In genomic region chr11:117871784-117872183, GRCh38 we compare ENCODE assay signal across 17 cellular contexts. TPM values are rescaled to one million over a fixed set of nuclear protein-coding genes. Genes with fewer than 3 reads are reported as not detected.
A peak's percentile ranks its signal among the peaks of the same experiment; 100 is the strongest.
DNase-seq lines count a peak whose midpoint lies in the region; ATAC-seq lines count a peak whose summit lies in the region.
"Had no signal": no experiment of that assay in that cellular context is flagged by ENCODE, and none has a peak within 500 bp of the region (broad histone marks: within the 10 kb centered on the region; RNA-seq: fewer than 3 reads in every experiment).

No MANE protein-coding gene starts in this region.

- peak overlapping the region in 1 of 2 donors; percentile 15 for H3K4me3 ChIP-seq in muscle layer of colon (ENCODE audit: low read depth in 1 of 2, low read length in 2 of 2)
- H3K4me3 ChIP-seq in stomach smooth muscle (ENCODE audit: low read length in 2 of 2), result peak overlapping the region; percentile 10 to 92
- H3K4me3 ChIP-seq: GM23248, Peyer's patch had no signal

- H3K36me3 ChIP-seq in muscle layer of colon (ENCODE audit: insufficient read depth, low read length) (no peaks in the 10 kb centered on the region), stomach smooth muscle (ENCODE audit: control insufficient read depth in 2 of 2, insufficient read depth in 2 of 2, low read length in 2 of 2) (peaks cover 0 to 4% of the 10 kb centered on the region in 2 donors)
- H3K36me3 ChIP-seq: Peyer's patch had no signal

- H3K27ac ChIP-seq in muscle layer of colon (ENCODE audit: low read depth, low read length), result peak overlapping the region; percentile 22
- H3K27ac ChIP-seq in stomach smooth muscle (ENCODE audit: low read length), result peak overlapping the region; percentile 95
- H3K27ac ChIP-seq: GM23248 had no signal

- in situ Hi-C loops in G401 (cut with HindIII; ENCODE audit: low sequenced_read_pairs), result no loop called here

- peaks cover 13% of the 10 kb centered on the region for H3K4me1 Mint-ChIP-seq in activated T-helper 2 cell treated with anti-CD3 and anti-CD28 coated beads, Interferon-gamma antibody, Interleukin-2, Interleukin-4, amounts not matched to agents 10 μg/mL and 5 μg/mL and 100 μg/mL, durations not matched to agents 14 hours and 24 hours and 36 hours (ENCODE audit: low read depth)

- H3K27me3 Mint-ChIP-seq in activated T-helper 2 cell treated with anti-CD3 and anti-CD28 coated beads, Interferon-gamma antibody, Interleukin-2, Interleukin-4, amounts not matched to agents 10 μg/mL and 5 μg/mL and 100 μg/mL, durations not matched to agents 14 hours and 24 hours and 36 hours (ENCODE audit: low read depth), result peaks cover 37% of the 10 kb centered on the region

- intact Hi-C loops in activated T-helper 2 cell treated with anti-CD3 and anti-CD28 coated beads, Interferon-gamma antibody, Interleukin-2, Interleukin-4, amounts not matched to agents 10 μg/mL and 5 μg/mL and 100 μg/mL, durations not matched to agents 14 hours and 24 hours and 36 hours (cut with micrococcal nuclease), result no loop called here

- no peak overlapping the region for H3K4me3 Mint-ChIP-seq in activated T-helper 2 cell treated with anti-CD3 and anti-CD28 coated beads, Interferon-gamma antibody, Interleukin-2, Interleukin-4, amounts not matched to agents 10 μg/mL and 5 μg/mL and 100 μg/mL, durations not matched to agents 14 hours and 24 hours and 36 hours (ENCODE audit: low read depth)
- H3K4me3 Mint-ChIP-seq: CD8-positive, alpha-beta T cell had no signal

- H3K9me3 ChIP-seq in muscle layer of colon (ENCODE audit: low read length), result no peaks in the 10 kb centered on the region
- no peaks in the 10 kb centered on the region for H3K9me3 ChIP-seq in stomach smooth muscle (ENCODE audit: control insufficient read depth in 2 of 2, low read length in 2 of 2)
- H3K9me3 ChIP-seq: BE2C, Peyer's patch had no signal

- peaks cover 82% of the 10 kb centered on the region for H3K4me1 ChIP-seq in muscle layer of colon (ENCODE audit: insufficient read depth, low read length)
- H3K4me1 ChIP-seq in stomach smooth muscle (ENCODE audit: control insufficient read depth, insufficient read depth, low read length), result peaks cover 75% of the 10 kb centered on the region

- H3K9ac ChIP-seq in muscle layer of colon (ENCODE audit: low read length) (no peak overlapping the region), stomach smooth muscle (ENCODE audit: low read length in 2 of 2) (peak overlapping the region in 1 of 2 donors; percentile 29)
- H3K9ac ChIP-seq: GM23248 had no signal

- no peaks in the 10 kb centered on the region for H3K27me3 ChIP-seq in muscle layer of colon (ENCODE audit: control insufficient read depth in 1 of 2, insufficient read depth in 2 of 2, low read length in 2 of 2)
- no peaks in the 10 kb centered on the region for H3K27me3 ChIP-seq in stomach smooth muscle (ENCODE audit: control insufficient read depth in 1 of 2, insufficient read depth in 2 of 2, low read length in 2 of 2)
- H3K27me3 ChIP-seq: BE2C had no signal

- peak; percentile 58 for DNase-seq in G401 (ENCODE audit: low spot score)
- peak; percentile 45 for DNase-seq in cerebellar cortex (ENCODE audit: low spot score)
- DNase-seq in activated T-helper 2 cell treated with anti-CD3 and anti-CD28 coated beads, Interferon-gamma antibody, Interleukin-2, Interleukin-4, amounts not matched to agents 10 μg/mL and 5 μg/mL and 100 μg/mL, durations not matched to agents 14 hours and 24 hours and 36 hours (ENCODE audit: low spot score), result no peak
- DNase-seq: BE2C; CD8-positive, alpha-beta T cell; DMS79 treated with DMSO at 0.1 percent for 48 hours; GF-D8; GM23248; NCI-H1417; NCI-H1930; NCI-H2171 treated with DMSO at 0.1 percent for 48 hours; NCI-H510A treated with DMSO at 0.1 percent for 48 hours; Peyer's patch had no signal

- ATAC-seq in HG03196 (IDR thresholded peaks at IDR 0.05; ENCODE audit: unreplicated experiment) (no peak), GM21390 (IDR thresholded peaks at IDR 0.05; ENCODE audit: unreplicated experiment) (no peak)
- ATAC-seq: CD8-positive, alpha-beta T cell had no signal

- no peak overlapping the region for H3K27ac Mint-ChIP-seq in activated T-helper 2 cell treated with anti-CD3 and anti-CD28 coated beads, Interferon-gamma antibody, Interleukin-2, Interleukin-4, amounts not matched to agents 10 μg/mL and 5 μg/mL and 100 μg/mL, durations not matched to agents 14 hours and 24 hours and 36 hours
- H3K27ac Mint-ChIP-seq: CD8-positive, alpha-beta T cell had no signal

- no peaks in the 10 kb centered on the region for H3K9me3 Mint-ChIP-seq in activated T-helper 2 cell treated with anti-CD3 and anti-CD28 coated beads, Interferon-gamma antibody, Interleukin-2, Interleukin-4, amounts not matched to agents 10 μg/mL and 5 μg/mL and 100 μg/mL, durations not matched to agents 14 hours and 24 hours and 36 hours
- H3K9me3 Mint-ChIP-seq: CD8-positive, alpha-beta T cell had no signal

- H3K36me3 Mint-ChIP-seq in activated T-helper 2 cell treated with anti-CD3 and anti-CD28 coated beads, Interferon-gamma antibody, Interleukin-2, Interleukin-4, amounts not matched to agents 10 μg/mL and 5 μg/mL and 100 μg/mL, durations not matched to agents 14 hours and 24 hours and 36 hours (ENCODE audit: low read depth), result no peaks in the 10 kb centered on the region
- H3K36me3 Mint-ChIP-seq: CD8-positive, alpha-beta T cell had no signal

RNA-seq across cellular contexts. Expression of gene FXYD6, which starts 4.7 kb away (rescaled TPM):
- not detected in 2 replicates for total RNA-seq in G401 (2014; rRNA removed; shearing (Covaris generic))
- total RNA-seq in activated T-helper 2 cell treated with anti-CD3 and anti-CD28 coated beads, Interferon-gamma antibody, Interleukin-2, Interleukin-4, amounts not matched to agents 10 μg/mL and 5 μg/mL and 100 μg/mL, durations not matched to agents 14 hours and 24 hours and 36 hours, result 0.11 and 0.18 TPM in 2 replicates
- total RNA-seq: CD8-positive, alpha-beta T cell; GM23248 had no signal

RNA-seq across cellular contexts. Expression of gene FXYD2, which starts 47.2 kb away (rescaled TPM):
- total RNA-seq in G401 (2014; rRNA removed; shearing (Covaris generic)), result not detected in 2 replicates
- 0.48 and 0.51 TPM in 2 replicates for total RNA-seq in activated T-helper 2 cell treated with anti-CD3 and anti-CD28 coated beads, Interferon-gamma antibody, Interleukin-2, Interleukin-4, amounts not matched to agents 10 μg/mL and 5 μg/mL and 100 μg/mL, durations not matched to agents 14 hours and 24 hours and 36 hours
- total RNA-seq: GM23248 had no signal

RNA-seq across cellular contexts. Expression of gene TMPRSS13, which starts 57.4 kb away (rescaled TPM):
- not detected in 2 replicates for total RNA-seq in G401 (2014; rRNA removed; shearing (Covaris generic))
- 2.7 and 5.3 TPM in 2 replicates for total RNA-seq in activated T-helper 2 cell treated with anti-CD3 and anti-CD28 coated beads, Interferon-gamma antibody, Interleukin-2, Interleukin-4, amounts not matched to agents 10 μg/mL and 5 μg/mL and 100 μg/mL, durations not matched to agents 14 hours and 24 hours and 36 hours
- total RNA-seq: GM23248, Peyer's patch had no signal
